24 cellular contexts compared by ENCODE assay signal in genomic region chr4:116537828-116538227, GRCh38.
"Had no signal": no experiment of that assay in that cellular context is flagged by ENCODE, and none has a peak within 500 bp of the region (broad histone marks: within the 10 kb centered on the region; RNA-seq: fewer than 3 reads in every experiment).

No MANE protein-coding gene starts in this region.

- H3K27me3 ChIP-seq: esophagus squamous epithelium, gastrocnemius medialis, heart right ventricle, left lung had no signal

- H3K36me3 ChIP-seq: esophagus squamous epithelium, gastrocnemius medialis, heart right ventricle, left lung, lower lobe of right lung had no signal

- H3K27me3 Mint-ChIP-seq: dendritic cell treated with granulocyte-macrophage colony-stimulating factor and Interleukin-4, amounts not matched to agents 40 ng/mL and 50 ng/mL, for 4 days; effector memory CD8-positive, alpha-beta T cell; naive B cell had no signal

- H3K36me3 Mint-ChIP-seq: mesothelial cell of epicardium, naive B cell had no signal

- DNase-seq: cortex of kidney; effector CD8-positive, alpha-beta T cell; effector memory CD8-positive, alpha-beta T cell; endodermal cell; erythroblast; esophagus squamous epithelium; foreskin fibroblast; foreskin melanocyte; gastrocnemius medialis; glutamatergic neuron; head of caudate nucleus; heart right ventricle; hippocampal formation; left cardiac atrium; left lung; left ventricle myocardium superior; lower lobe of right lung; mesenchymal stem cell; mucosa of descending colon; naive B cell had no signal

- H3K9me3 Mint-ChIP-seq: dendritic cell treated with granulocyte-macrophage colony-stimulating factor and Interleukin-4, amounts not matched to agents 40 ng/mL and 50 ng/mL, for 4 days; endodermal cell; mesothelial cell of epicardium had no signal

- H3K4me1 Mint-ChIP-seq: naive B cell had no signal

- H3K27ac ChIP-seq: epithelial cell of prostate, esophagus squamous epithelium, gastrocnemius medialis, heart right ventricle, left lung, lower lobe of right lung had no signal

- H3K4me3 Mint-ChIP-seq: dendritic cell treated with granulocyte-macrophage colony-stimulating factor and Interleukin-4, amounts not matched to agents 40 ng/mL and 50 ng/mL, for 4 days; effector memory CD8-positive, alpha-beta T cell; endodermal cell; mesothelial cell of epicardium; naive B cell had no signal

- H3K4me1 ChIP-seq: esophagus squamous epithelium, gastrocnemius medialis, heart right ventricle, left lung, lower lobe of right lung had no signal

- H3K27ac Mint-ChIP-seq: dendritic cell treated with granulocyte-macrophage colony-stimulating factor and Interleukin-4, amounts not matched to agents 40 ng/mL and 50 ng/mL, for 4 days; effector memory CD8-positive, alpha-beta T cell; endodermal cell; mesothelial cell of epicardium; naive B cell had no signal

- ATAC-seq: effector memory CD8-positive, alpha-beta T cell; esophagus mucosa; gastrocnemius medialis; heart right ventricle; left cardiac atrium; left lung; left ventricle myocardium superior; lower lobe of right lung; mucosa of descending colon had no signal

- H3K4me3 ChIP-seq: esophagus squamous epithelium, gastrocnemius medialis, heart right ventricle, left lung, lower lobe of right lung, mucosa of descending colon had no signal
